In the genomic region with DNA sequence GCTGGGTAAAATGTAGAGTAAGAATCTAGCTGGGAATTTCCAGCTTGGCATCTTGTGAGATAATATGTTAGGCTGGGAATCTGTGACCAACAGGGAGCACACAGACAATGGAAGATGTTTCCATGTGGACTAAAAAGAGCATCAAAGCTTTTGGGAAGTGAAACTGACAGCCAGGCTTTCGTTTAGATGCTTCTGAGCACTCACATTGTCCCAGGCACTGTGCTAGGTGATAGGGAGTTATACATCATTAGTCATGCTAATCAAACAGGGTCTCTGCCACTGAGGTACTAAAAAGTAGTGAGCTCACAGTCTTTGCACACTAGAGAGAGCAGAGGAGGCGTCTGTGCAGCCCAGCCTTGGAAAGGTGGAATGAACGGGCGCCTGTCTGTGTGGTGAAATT, we compare ENCODE assay signal across 32 cellular contexts.
"Had no signal": no experiment of that assay in that cellular context is flagged by ENCODE, and none has a peak within 500 bp of the region (broad histone marks: within the 10 kb centered on the region; RNA-seq: fewer than 3 reads in every experiment).

No MANE protein-coding gene starts in this region.

- H3K27me3 ChIP-seq: adrenal gland, gastroesophageal sphincter, ovary, right lobe of liver, testis, transverse colon had no signal

- DNase-seq: activated CD4-positive, alpha-beta memory T cell treated with anti-CD3 and anti-CD28 coated beads for 36 hours; activated CD4-positive, alpha-beta T cell treated with anti-CD3 and anti-CD28 coated beads for 48 hours; activated CD8-positive, alpha-beta memory T cell treated with anti-CD3 and anti-CD28 coated beads, Interleukin-2, amount 50 U/mL, for 4 hours; activated effector memory CD4-positive, alpha-beta T cell treated with anti-CD3 and anti-CD28 coated beads, Interleukin-2, amount 50 U/mL, for 16 hours; activated naive CD4-positive, alpha-beta T cell treated with anti-CD3 and anti-CD28 coated beads for 36 hours; activated naive CD8-positive, alpha-beta T cell treated with anti-CD3 and anti-CD28 coated beads for 36 hours; activated T-cell treated with anti-CD3 and anti-CD28 coated beads, Interleukin-2, amount 50 U/mL, for 1 hour; adrenal gland; aorta; head of caudate nucleus; hippocampal formation; left cardiac atrium; left ventricle myocardium superior; mammary epithelial cell; naive thymus-derived CD4-positive, alpha-beta T cell; ovary; right lobe of liver; stimulated activated CD4-positive, alpha-beta T cell treated with anti-CD3 and anti-CD28 coated beads, Interleukin-2, amount 100 ng/mL, for 48 hours; stimulated activated naive CD8-positive, alpha-beta T cell treated with anti-CD3 and anti-CD28 coated beads, Interleukin-15, Interleukin-2, amounts not matched to agents 100 U/mL and 50 U/mL, for 24 hours; testis; transverse colon had no signal

- H3K27ac Mint-ChIP-seq: activated CD4-positive, alpha-beta memory T cell treated with anti-CD3 and anti-CD28 coated beads for 36 hours; activated naive CD4-positive, alpha-beta T cell treated with anti-CD3 and anti-CD28 coated beads for 36 hours; activated naive CD8-positive, alpha-beta T cell treated with anti-CD3 and anti-CD28 coated beads for 36 hours; activated T-helper 1 cell treated with anti-CD3 and anti-CD28 coated beads, Interleukin-12 subunit alpha, Interleukin-12 subunit beta, Interleukin-2, Interleukin-4 antibody, amounts not matched to agents 30 ng/mL and 10 ng/mL and 1 ng/mL, durations not matched to agents 14 hours and 24 hours and 36 hours; brain; mesothelial cell of epicardium; naive thymus-derived CD4-positive, alpha-beta T cell; progenitor cell of endocrine pancreas had no signal

- H3K9me3 Mint-ChIP-seq: activated CD4-positive, alpha-beta memory T cell treated with anti-CD3 and anti-CD28 coated beads for 36 hours; activated naive CD4-positive, alpha-beta T cell treated with anti-CD3 and anti-CD28 coated beads for 36 hours; activated naive CD8-positive, alpha-beta T cell treated with anti-CD3 and anti-CD28 coated beads for 36 hours; activated T-helper 1 cell treated with anti-CD3 and anti-CD28 coated beads, Interleukin-12 subunit alpha, Interleukin-12 subunit beta, Interleukin-2, Interleukin-4 antibody, amounts not matched to agents 30 ng/mL and 10 ng/mL and 1 ng/mL, durations not matched to agents 14 hours and 24 hours and 36 hours; mesothelial cell of epicardium; naive thymus-derived CD4-positive, alpha-beta T cell had no signal

- H3K4me1 ChIP-seq: adrenal gland, gastroesophageal sphincter, right lobe of liver, testis, transverse colon had no signal

- H3K4me1 Mint-ChIP-seq: activated naive CD8-positive, alpha-beta T cell treated with anti-CD3 and anti-CD28 coated beads for 36 hours; naive thymus-derived CD4-positive, alpha-beta T cell had no signal

- ATAC-seq: activated CD4-positive, CD25-positive, alpha-beta regulatory T cell treated with anti-CD3 and anti-CD28 coated beads, Interleukin-2, amount 50 U/mL, for 24 hours; gastroesophageal sphincter; left cardiac atrium; left ventricle myocardium superior; naive thymus-derived CD4-positive, alpha-beta T cell; right lobe of liver; stimulated activated naive CD8-positive, alpha-beta T cell treated with anti-CD3 and anti-CD28 coated beads, Interleukin-15, Interleukin-2, amounts not matched to agents 100 U/mL and 50 U/mL, for 24 hours had no signal

- H3K36me3 ChIP-seq: adrenal gland, gastroesophageal sphincter, ovary, right lobe of liver, transverse colon had no signal

- H3K9me3 ChIP-seq: adrenal gland, gastroesophageal sphincter, ovary, right lobe of liver, testis, transverse colon had no signal

- FAIRE-seq: endothelial cell of umbilical vein, keratinocyte, TTC549, urothelium cell line had no signal

- H3K4me3 ChIP-seq: adrenal gland, gastroesophageal sphincter, ovary, right lobe of liver, testis, transverse colon had no signal

- H3K4me3 Mint-ChIP-seq: activated CD4-positive, alpha-beta memory T cell treated with anti-CD3 and anti-CD28 coated beads for 36 hours; activated naive CD4-positive, alpha-beta T cell treated with anti-CD3 and anti-CD28 coated beads for 36 hours; activated naive CD8-positive, alpha-beta T cell treated with anti-CD3 and anti-CD28 coated beads for 36 hours; activated T-helper 1 cell treated with anti-CD3 and anti-CD28 coated beads, Interleukin-12 subunit alpha, Interleukin-12 subunit beta, Interleukin-2, Interleukin-4 antibody, amounts not matched to agents 30 ng/mL and 10 ng/mL and 1 ng/mL, durations not matched to agents 14 hours and 24 hours and 36 hours; brain; mesothelial cell of epicardium; naive thymus-derived CD4-positive, alpha-beta T cell had no signal

- H3K36me3 Mint-ChIP-seq: activated CD4-positive, alpha-beta memory T cell treated with anti-CD3 and anti-CD28 coated beads for 36 hours; activated naive CD8-positive, alpha-beta T cell treated with anti-CD3 and anti-CD28 coated beads for 36 hours; brain; mesothelial cell of epicardium; naive thymus-derived CD4-positive, alpha-beta T cell had no signal

- H3K27me3 Mint-ChIP-seq: activated naive CD8-positive, alpha-beta T cell treated with anti-CD3 and anti-CD28 coated beads for 36 hours had no signal

- H3K27ac ChIP-seq: adrenal gland, gastroesophageal sphincter, ovary, right lobe of liver, testis, transverse colon, VCaP had no signal
